8 cellular contexts compared by ENCODE assay signal in the genomic region with DNA sequence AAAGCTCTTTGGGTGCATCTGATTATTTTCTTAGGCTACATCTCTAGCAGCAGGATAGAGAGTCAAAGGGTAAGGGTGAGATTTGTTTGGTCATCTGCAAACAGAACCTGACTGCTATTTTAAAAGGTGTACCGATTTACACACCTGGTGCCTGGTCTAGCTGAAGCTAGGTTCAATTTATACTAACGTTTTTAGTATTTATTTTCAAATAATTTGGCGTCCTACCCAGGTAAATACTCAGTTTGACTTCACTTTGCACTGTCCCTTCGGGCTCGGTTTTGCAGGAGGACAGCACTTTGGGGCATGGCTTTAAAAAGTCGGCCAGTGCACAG. TPM values are rescaled to one million over a fixed set of nuclear protein-coding genes. Genes with fewer than 3 reads are reported as not detected.
DNase-seq lines count a peak whose midpoint lies in the region; ATAC-seq and TF ChIP-seq lines count a peak whose summit lies in the region.

No MANE protein-coding gene starts in this region.

- no peaks in the 10 kb centered on the region for H3K27me3 Mint-ChIP-seq in activated B cell treated with CpG ODN at 0.5 μM for 24 hours
- H3K27me3 Mint-ChIP-seq in stimulated activated naive CD8-positive, alpha-beta T cell treated with anti-CD3 and anti-CD28 coated beads, Interleukin-15, amount 100 ng/mL, for 72 hours: no peaks in the 10 kb centered on the region

- H3K4me1 ChIP-seq in iPS-15b (ENCODE audit: control insufficient read depth, insufficient read depth, low read length): peaks cover 15% of the 10 kb centered on the region

- H3K4me3 Mint-ChIP-seq in activated B cell treated with CpG ODN at 0.5 μM for 24 hours: peak overlapping the region; percentile 98
- H3K4me3 Mint-ChIP-seq in stimulated activated naive CD8-positive, alpha-beta T cell treated with anti-CD3 and anti-CD28 coated beads, Interleukin-15, amount 100 ng/mL, for 72 hours: peak overlapping the region; percentile 97 to 98

- no peak for ATAC-seq in activated B cell treated with CpG ODN at 0.5 μM for 24 hours (ENCODE audit: low read depth)
- ATAC-seq in stimulated activated naive CD8-positive, alpha-beta T cell treated with anti-CD3 and anti-CD28 coated beads, Interleukin-15, amount 100 ng/mL, for 72 hours: no peak
- ATAC-seq in HG03159 (IDR thresholded peaks at IDR 0.05; ENCODE audit: unreplicated experiment): no peak

- TF ChIP-seq CTCF in activated B cell treated with CpG ODN at 0.5 μM for 24 hours (IDR thresholded peaks at IDR 0.05): no peak

- H3K9me3 Mint-ChIP-seq in activated B cell treated with CpG ODN at 0.5 μM for 24 hours: no peaks in the 10 kb centered on the region
- no peaks in the 10 kb centered on the region for H3K9me3 Mint-ChIP-seq in stimulated activated naive CD8-positive, alpha-beta T cell treated with anti-CD3 and anti-CD28 coated beads, Interleukin-15, amount 100 ng/mL, for 72 hours

- H3K36me3 Mint-ChIP-seq in activated B cell treated with CpG ODN at 0.5 μM for 24 hours (ENCODE audit: low read depth): peaks cover 25% of the 10 kb centered on the region

- CTCF ChIA-PET in activated B cell treated with CpG ODN at 0.5 μM for 24 hours (lab: Charles Lee): interaction anchor here (1.3 to 1.6 kb wide), 2 partner anchors 35 to 383 kb away, joined by 3 to 4 read pairs; no protein-coding TSS in a partner anchor

- POLR2A ChIA-PET in activated B cell treated with CpG ODN at 0.5 μM for 24 hours (lab: Charles Lee): interaction anchor here (0.7 to 2.0 kb wide), 11 partner anchors 13 to 865 kb away, joined by 3 to 11 read pairs (median 3); partner anchors contain the start of genes ATAD2B, ITSN2 and NCOA1

- peak overlapping the region; percentile 100 for H3K27ac Mint-ChIP-seq in activated B cell treated with CpG ODN at 0.5 μM for 24 hours
- H3K27ac Mint-ChIP-seq in stimulated activated naive CD8-positive, alpha-beta T cell treated with anti-CD3 and anti-CD28 coated beads, Interleukin-15, amount 100 ng/mL, for 72 hours: peak overlapping the region; percentile 100

- H3K36me3 ChIP-seq in iPS-15b (ENCODE audit: control insufficient read depth, insufficient read depth, low read length): no peaks in the 10 kb centered on the region

- H3K9me3 ChIP-seq in iPS-15b (ENCODE audit: control insufficient read depth, insufficient read depth, low read length): no peaks in the 10 kb centered on the region

- intact Hi-C loops in activated B cell treated with CpG ODN at 0.5 μM for 24 hours (cut with micrococcal nuclease): loop anchor here (2.0 to 5.0 kb wide), 3 partner anchors 302 to 1555 kb away; partner anchors contain the start of genes ADGRF3, NCOA1, SELENOI and SF3B6

- peak; percentile 38 for DNase-seq in DMS153 treated with DMSO at 0.1 percent for 48 hours (lab: John Stamatoyannopoulos, UW; ENCODE audit: unreplicated experiment)
- no peak for DNase-seq in DMS153 (lab: John Stamatoyannopoulos, UW)
- no peak for DNase-seq in activated B cell treated with CpG ODN at 0.5 μM for 24 hours
- no peak for DNase-seq in stimulated activated naive CD8-positive, alpha-beta T cell treated with anti-CD3 and anti-CD28 coated beads, Interleukin-15, amount 100 ng/mL, for 72 hours
- DNase-seq in DMS 273 treated with DMSO at 0.1 percent for 48 hours (lab: John Stamatoyannopoulos, UW): no peak
- no peak for DNase-seq in NCI-H446 treated with DMSO at 0.1 percent for 48 hours (lab: John Stamatoyannopoulos, UW)

- H3K9ac ChIP-seq in iPS-15b (ENCODE audit: low read depth, low read length): peak overlapping the region; percentile 100

- H3K4me3 ChIP-seq in iPS-15b (ENCODE audit: low read depth, low read length): peak overlapping the region; percentile 96

- peaks cover 19% of the 10 kb centered on the region for H3K4me1 Mint-ChIP-seq in activated B cell treated with CpG ODN at 0.5 μM for 24 hours
- peaks cover 44% of the 10 kb centered on the region for H3K4me1 Mint-ChIP-seq in stimulated activated naive CD8-positive, alpha-beta T cell treated with anti-CD3 and anti-CD28 coated beads, Interleukin-15, amount 100 ng/mL, for 72 hours

- no peaks in the 10 kb centered on the region for H3K27me3 ChIP-seq in iPS-15b (ENCODE audit: control insufficient read depth, insufficient read depth, low read length)

RNA-seq across cellular contexts. Expression of gene PTRHD1, which starts 0.7 kb away (rescaled TPM):
- 39.6 and 41.1 TPM in 2 replicates for total RNA-seq in activated B cell treated with CpG ODN at 0.5 μM for 24 hours

RNA-seq across cellular contexts. Expression of gene CENPO, which starts 0.7 kb away (rescaled TPM):
- total RNA-seq in activated B cell treated with CpG ODN at 0.5 μM for 24 hours: 11.2 and 13.4 TPM in 2 replicates
